ENCODE assay signal across 8 cellular contexts in the genomic region with DNA sequence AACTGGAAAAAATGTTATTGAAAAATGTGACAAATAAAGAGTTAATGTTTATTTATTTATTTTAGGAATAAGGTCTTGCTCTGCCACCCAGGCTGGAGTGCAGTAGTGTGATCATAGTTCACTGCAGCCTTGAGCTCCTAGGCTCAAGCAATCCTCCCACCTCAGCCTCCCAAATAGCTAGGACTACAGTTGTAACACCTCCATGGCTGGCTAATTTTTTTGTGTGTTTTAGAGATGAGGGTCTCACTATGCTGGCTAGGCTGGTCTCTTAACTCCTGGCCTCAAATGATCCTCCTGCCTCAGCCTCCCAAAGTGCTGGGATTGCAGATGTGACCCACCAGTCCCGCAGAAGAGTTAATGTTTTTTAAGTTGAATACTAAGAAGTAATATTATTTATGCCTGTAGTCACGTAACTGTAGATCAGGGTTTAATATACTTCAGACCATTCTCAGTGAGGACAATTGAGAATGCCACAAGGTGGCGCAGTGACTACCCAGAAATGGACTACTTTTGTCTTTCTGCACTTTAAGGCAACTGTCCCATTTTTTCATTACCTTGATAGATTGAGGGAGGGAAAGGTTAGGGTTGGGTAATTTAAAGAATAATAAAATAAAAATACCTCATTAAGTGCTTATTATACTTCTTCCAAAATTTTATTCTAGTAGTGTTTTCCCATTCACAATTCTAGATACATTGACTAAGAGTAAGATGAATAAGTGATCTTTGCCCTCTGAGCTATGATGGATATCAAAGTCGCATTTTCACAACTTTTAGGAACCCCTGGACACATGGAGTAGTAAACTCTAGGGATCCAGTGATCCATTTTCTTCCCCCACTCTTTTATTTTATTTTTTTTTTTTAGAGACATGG. TPM values are rescaled to one million over a fixed set of nuclear protein-coding genes. Genes with fewer than 3 reads are reported as not detected.
DNase-seq lines count a peak whose midpoint lies in the region; ATAC-seq and TF ChIP-seq lines count a peak whose summit lies in the region.

No MANE protein-coding gene starts in this region.

- H3K4me3 Mint-ChIP-seq in central memory CD8-positive, alpha-beta T cell = no peak overlapping the region

- no peaks in the 10 kb centered on the region for H3K36me3 Mint-ChIP-seq in central memory CD8-positive, alpha-beta T cell (ENCODE audit: insufficient read depth)

- TF ChIP-seq CTCF in WI38 (IDR thresholded peaks at IDR 0.05; ENCODE audit: low read depth, low read length) (peak; percentile 34; the same call in 1 of the 2 replicates), left lung (IDR thresholded peaks at IDR 0.05) (peak; percentile 58 to 68)

- H3K9me3 Mint-ChIP-seq in central memory CD8-positive, alpha-beta T cell = no peaks in the 10 kb centered on the region

- no peak overlapping the region for H3K27ac Mint-ChIP-seq in central memory CD8-positive, alpha-beta T cell (ENCODE audit: low read depth)

- H3K9me3 ChIP-seq in left lung = no peaks in the 10 kb centered on the region

- no peaks in the 10 kb centered on the region for H3K4me1 Mint-ChIP-seq in central memory CD8-positive, alpha-beta T cell

- intact Hi-C loops in left lung (cut with DNase I) = no loop called here

- no peak overlapping the region for H3K27ac ChIP-seq in left lung

- peak; percentile 21 to 53 for DNase-seq in NOMO-1 (lab: John Stamatoyannopoulos, UW; ENCODE audit: unreplicated experiment in 2 of 2)
- DNase-seq in NOMO-1 treated with dmso at 0.1 percent for 144 hours (lab: John Stamatoyannopoulos, UW; ENCODE audit: unreplicated experiment) = no peak
- peak; percentile 67 for DNase-seq in NCI-H2107 treated with DMSO at 0.1 percent for 48 hours (lab: John Stamatoyannopoulos, UW; ENCODE audit: unreplicated experiment)
- DNase-seq in central memory CD8-positive, alpha-beta T cell (ENCODE audit: low spot score in 2 of 2) = peak; percentile 20 to 29
- peak in 1 of 2 donors; percentile 56 for DNase-seq in left lung
- DNase-seq in stimulated activated CD4-positive, alpha-beta T cell treated with anti-CD3 and anti-CD28 coated beads, TNF-alpha, amount 100 ng/mL, for 48 hours (ENCODE audit: low read depth in 3 of 3) = peak; percentile 21 to 46 (median 32)

- H3K4me3 ChIP-seq in WI38 (ENCODE audit: low read depth, low read length) = no peak overlapping the region
- no peak overlapping the region for H3K4me3 ChIP-seq in left lung

- peaks cover 12% of the 10 kb centered on the region for H3K27me3 Mint-ChIP-seq in central memory CD8-positive, alpha-beta T cell

- no peaks in the 10 kb centered on the region for H3K4me1 ChIP-seq in left lung

- no peaks in the 10 kb centered on the region for H3K36me3 ChIP-seq in left lung

- ATAC-seq in central memory CD8-positive, alpha-beta T cell (replicated peaks; ENCODE audit: extremely low read depth, poor library complexity, severe bottlenecking) = peak; percentile 56
- ATAC-seq in left lung (peak; percentile 88), GM21529 (IDR thresholded peaks at IDR 0.05; ENCODE audit: unreplicated experiment) (no peak)

- H3K27me3 ChIP-seq in left lung = no peaks in the 10 kb centered on the region

RNA-seq across cellular contexts. Expression of a gene that starts 6.0 kb away (rescaled TPM):
- total RNA-seq in left lung = under 1 TPM in 1 of 2 donors, not detected in 1; 0.50 TPM

RNA-seq across cellular contexts. Expression of a gene that starts 41.4 kb away (rescaled TPM):
- total RNA-seq in left lung = 100 to 1,000 TPM in 1 of 2 donors, 10 to 100 TPM in 1; 94.0 to 142 TPM
